ENCODE assay signal across 25 cellular contexts in genomic region chr7:123844712-123845219, GRCh38. TPM values are rescaled to one million over a fixed set of nuclear protein-coding genes. Genes with fewer than 3 reads are reported as not detected.
"Had no signal": no experiment of that assay in that cellular context is flagged by ENCODE, and none has a peak within 500 bp of the region (broad histone marks: within the 10 kb centered on the region; RNA-seq: fewer than 3 reads in every experiment).

TSS of gene HYAL4 (plus strand) at chr7:123845169. CDS start at chr7:123868274, 23,105 bp downstream.

- FAIRE-seq: islet of Langerhans, TTC549 had no signal

- H3K4me3 Mint-ChIP-seq: activated CD4-positive, alpha-beta memory T cell treated with anti-CD3 and anti-CD28 coated beads for 36 hours; activated CD4-positive, alpha-beta T cell treated with anti-CD3 and anti-CD28 coated beads for 36 hours; activated naive CD8-positive, alpha-beta T cell treated with anti-CD3 and anti-CD28 coated beads for 36 hours; activated T-helper 17 cell treated with anti-CD3 and anti-CD28 coated beads, Interleukin-2, amount 50 U/mL, for 72 hours; central memory CD8-positive, alpha-beta T cell; naive B cell; neural crest cell; T-helper 2 cell treated with Interferon-gamma antibody and Interleukin-4, amounts not matched to agents 5 μg/mL and 100 μg/mL, for 36 hours; WTC11 had no signal

- H3K4me1 ChIP-seq: body of pancreas, colonic mucosa, left lung, tibial artery, vagina had no signal

- H2AFZ ChIP-seq: hepatocyte had no signal

- H3K27me3 ChIP-seq: body of pancreas, colonic mucosa, esophagus squamous epithelium, hepatocyte, left lung, tibial artery, vagina had no signal

- DNase-seq: activated CD4-positive, alpha-beta memory T cell treated with anti-CD3 and anti-CD28 coated beads for 36 hours; activated CD4-positive, alpha-beta T cell treated with anti-CD3 and anti-CD28 coated beads for 36 hours; activated naive CD4-positive, alpha-beta T cell; activated naive CD8-positive, alpha-beta T cell treated with anti-CD3 and anti-CD28 coated beads for 36 hours; amygdala; body of pancreas; colonic mucosa; esophagus squamous epithelium; left lung; naive B cell; right cardiac atrium; stimulated activated naive CD8-positive, alpha-beta T cell treated with anti-CD3 and anti-CD28 coated beads, Interleukin-15, Interleukin-2, amounts not matched to agents 100 U/mL and 50 U/mL, for 24 hours; substantia nigra; tibial artery had no signal

- H3K9me3 ChIP-seq: body of pancreas, colonic mucosa, esophagus squamous epithelium, left lung, tibial artery, vagina had no signal

- H3K36me3 Mint-ChIP-seq: activated CD4-positive, alpha-beta memory T cell treated with anti-CD3 and anti-CD28 coated beads for 36 hours; naive B cell had no signal

- H3K36me3 ChIP-seq: colonic mucosa, esophagus squamous epithelium, left lung, tibial artery, vagina had no signal

- H3K4me2 ChIP-seq: hepatocyte had no signal

- ATAC-seq: activated CD4-positive, alpha-beta T cell treated with anti-CD3 and anti-CD28 coated beads for 36 hours; activated T-helper 17 cell treated with anti-CD3 and anti-CD28 coated beads, Interleukin-2, amount 50 U/mL, for 72 hours; body of pancreas; left lung; right cardiac atrium; stimulated activated naive CD8-positive, alpha-beta T cell treated with anti-CD3 and anti-CD28 coated beads, Interleukin-15, Interleukin-2, amounts not matched to agents 100 U/mL and 50 U/mL, for 24 hours; WTC11 had no signal

- H3K27ac ChIP-seq: body of pancreas, colonic mucosa, hepatocyte, left lung, tibial artery, vagina had no signal

- H3K4me1 Mint-ChIP-seq: activated CD4-positive, alpha-beta T cell treated with anti-CD3 and anti-CD28 coated beads for 36 hours; activated naive CD8-positive, alpha-beta T cell treated with anti-CD3 and anti-CD28 coated beads for 36 hours; activated T-helper 17 cell treated with anti-CD3 and anti-CD28 coated beads, Interleukin-2, amount 50 U/mL, for 72 hours; central memory CD8-positive, alpha-beta T cell; naive B cell; neural crest cell; WTC11 had no signal

- H3K4me3 ChIP-seq: body of pancreas, colonic mucosa, hepatocyte, left lung, tibial artery, vagina had no signal

- H3K9me3 Mint-ChIP-seq: activated T-helper 17 cell treated with anti-CD3 and anti-CD28 coated beads, Interleukin-2, amount 50 U/mL, for 72 hours; central memory CD8-positive, alpha-beta T cell had no signal

- H3K79me2 ChIP-seq: hepatocyte had no signal

- H3K27ac Mint-ChIP-seq: activated CD4-positive, alpha-beta memory T cell treated with anti-CD3 and anti-CD28 coated beads for 36 hours; activated CD4-positive, alpha-beta T cell treated with anti-CD3 and anti-CD28 coated beads for 36 hours; activated naive CD8-positive, alpha-beta T cell treated with anti-CD3 and anti-CD28 coated beads for 36 hours; activated T-helper 17 cell treated with anti-CD3 and anti-CD28 coated beads, Interleukin-2, amount 50 U/mL, for 72 hours; naive B cell; progenitor cell of endocrine pancreas; T-helper 2 cell treated with Interferon-gamma antibody and Interleukin-4, amounts not matched to agents 5 μg/mL and 100 μg/mL, for 36 hours; WTC11 had no signal

- H3K27me3 Mint-ChIP-seq: progenitor cell of endocrine pancreas had no signal

RNA-seq across cellular contexts. Expression of gene HYAL4, which starts in this region (rescaled TPM):
- total RNA-seq: activated naive CD8-positive, alpha-beta T cell treated with anti-CD3 and anti-CD28 coated beads for 36 hours; activated T-helper 17 cell treated with anti-CD3 and anti-CD28 coated beads, Interleukin-2, amount 50 U/mL, for 72 hours; body of pancreas; colonic mucosa; left lung; neural crest cell; osteoblast; progenitor cell of endocrine pancreas; WTC11 had no signal
- polyA plus RNA-seq: hepatocyte, right cardiac atrium had no signal
